Comparison of ENCODE assay signal across 12 cellular contexts in genomic region chrX:153651540-153652079, GRCh38. TPM values are rescaled to one million over a fixed set of nuclear protein-coding genes. Genes with fewer than 3 reads are reported as not detected.
A peak's percentile ranks its signal among the peaks of the same experiment; 100 is the strongest.
DNase-seq lines count a peak whose midpoint lies in the region; ATAC-seq, FAIRE-seq and TF ChIP-seq lines count a peak whose summit lies in the region.
"Had no signal": no experiment of that assay in that cellular context is flagged by ENCODE, and none has a peak within 500 bp of the region (broad histone marks: within the 10 kb centered on the region; RNA-seq: fewer than 3 reads in every experiment).

No MANE protein-coding gene starts in this region.

- no peak for DNase-seq in activated naive CD8-positive, alpha-beta T cell treated with anti-CD3 and anti-CD28 coated beads, Interleukin-2, amount 50 U/mL, for 24 hours
- DNase-seq in activated naive CD8-positive, alpha-beta T cell treated with anti-CD3 and anti-CD28 coated beads for 36 hours: no peak
- DNase-seq in M059J (ENCODE audit: low read depth) (peak; percentile 42), endothelial cell (ENCODE audit: low spot score) (no peak), small intestine (peak; percentile 8), prostate gland (ENCODE audit: low spot score) (no peak), ACHN (no peak), GM13976 (ENCODE audit: low spot score) (no peak)

- ATAC-seq in activated naive CD8-positive, alpha-beta T cell treated with anti-CD3 and anti-CD28 coated beads, Interleukin-2, amount 50 U/mL, for 24 hours: peak; percentile 33

- peaks cover 3 to 12% of the 10 kb centered on the region in 2 donors for H3K27me3 ChIP-seq in small intestine (ENCODE audit: control insufficient read depth in 2 of 2, insufficient read depth in 2 of 2, low read length in 2 of 2)
- H3K27me3 ChIP-seq in prostate gland (replicated peaks; ENCODE audit: insufficient read depth): no peaks in the 10 kb centered on the region
- H3K27me3 ChIP-seq: SJSA1 had no signal

- no peaks in the 10 kb centered on the region for H3K9me3 ChIP-seq in small intestine (ENCODE audit: control insufficient read depth, low read depth)
- no peaks in the 10 kb centered on the region for H3K9me3 ChIP-seq in prostate gland
- H3K9me3 ChIP-seq: HAP-1, SJSA1, uterus had no signal

- no peaks in the 10 kb centered on the region for H3K9me3 Mint-ChIP-seq in activated naive CD8-positive, alpha-beta T cell treated with anti-CD3 and anti-CD28 coated beads, Interleukin-2, amount 50 U/mL, for 24 hours
- H3K9me3 Mint-ChIP-seq in activated naive CD8-positive, alpha-beta T cell treated with anti-CD3 and anti-CD28 coated beads for 36 hours: peaks cover 2% of the 10 kb centered on the region
- no peaks in the 10 kb centered on the region for H3K9me3 Mint-ChIP-seq in endothelial cell (ENCODE audit: unreplicated experiment)

- no peaks in the 10 kb centered on the region for H3K4me1 ChIP-seq in small intestine (ENCODE audit: control insufficient read depth in 2 of 2, insufficient read depth in 1 of 2, low read depth in 1 of 2, low read length in 1 of 2)
- no peaks in the 10 kb centered on the region for H3K4me1 ChIP-seq in prostate gland (replicated peaks)
- H3K4me1 ChIP-seq: SJSA1 had no signal

- H3K27ac ChIP-seq in small intestine (ENCODE audit: low read depth in 1 of 2, low read length in 1 of 2) (no peak overlapping the region), prostate gland (no peak overlapping the region)
- H3K27ac ChIP-seq: SJSA1, uterus had no signal

- H3K4me3 ChIP-seq in small intestine (ENCODE audit: low read depth in 1 of 2, low read length in 2 of 2): no peak overlapping the region
- H3K4me3 ChIP-seq in prostate gland: no peak overlapping the region
- H3K4me3 ChIP-seq: HAP-1, SJSA1, uterus had no signal

- H3K36me3 ChIP-seq in small intestine (ENCODE audit: control insufficient read depth in 2 of 2, insufficient read depth in 2 of 2, low read length in 2 of 2) (no peaks in the 10 kb centered on the region), prostate gland (no peaks in the 10 kb centered on the region)
- H3K36me3 ChIP-seq: SJSA1, uterus had no signal

- in situ Hi-C loops in ACHN (cut with HindIII; ENCODE audit: low pct_ligation_motif_present, low pct_unique_long_range_greater_than_20kb, low sequenced_read_pairs): no loop called here
- in situ Hi-C loops in GM13976 (cut with MboI; ENCODE audit: low sequenced_read_pairs, unreplicated experiment): loop anchor here (25.0 kb wide), 1 partner anchor 689 kb away; no protein-coding TSS in a partner anchor

- no peaks in the 10 kb centered on the region for H3K36me3 Mint-ChIP-seq in activated naive CD8-positive, alpha-beta T cell treated with anti-CD3 and anti-CD28 coated beads, Interleukin-2, amount 50 U/mL, for 24 hours (ENCODE audit: low read depth)
- no peaks in the 10 kb centered on the region for H3K36me3 Mint-ChIP-seq in activated naive CD8-positive, alpha-beta T cell treated with anti-CD3 and anti-CD28 coated beads for 36 hours
- H3K36me3 Mint-ChIP-seq in endothelial cell (ENCODE audit: low read depth, unreplicated experiment): no peaks in the 10 kb centered on the region

- TF ChIP-seq CTCF in endothelial cell (IDR thresholded peaks at IDR 0.05; ENCODE audit: unreplicated experiment): peak; percentile 31
- TF ChIP-seq CTCF in prostate gland (IDR thresholded peaks at IDR 0.05): no peak
- TF ChIP-seq CTCF in GM13976 (IDR thresholded peaks at IDR 0.05; ENCODE audit: borderline replicate concordance, control extremely low read depth, extremely low read depth, insufficient read depth, missing control alignments): no peak

- intact Hi-C loops in prostate gland (cut with DNase I): no loop called here

- no peak for TF ChIP-seq POLR2A in prostate gland (IDR thresholded peaks at IDR 0.05)

- FAIRE-seq in small intestine (lab: Jason Lieb, UNC): no peak

- WGBS in small intestine, 3 donors: 72 to 77% (median 77%) methylated on average over 8 to 9 of the region's 9 CpGs
- WGBS in prostate gland: 78% methylated on average over 6 of the region's 9 CpGs

- H3K27me3 Mint-ChIP-seq in activated naive CD8-positive, alpha-beta T cell treated with anti-CD3 and anti-CD28 coated beads, Interleukin-2, amount 50 U/mL, for 24 hours: peaks cover 8% of the 10 kb centered on the region
- peaks cover 7% of the 10 kb centered on the region for H3K27me3 Mint-ChIP-seq in activated naive CD8-positive, alpha-beta T cell treated with anti-CD3 and anti-CD28 coated beads for 36 hours
- peaks cover 2% of the 10 kb centered on the region for H3K27me3 Mint-ChIP-seq in endothelial cell (ENCODE audit: unreplicated experiment)

- H3K4me1 Mint-ChIP-seq in activated naive CD8-positive, alpha-beta T cell treated with anti-CD3 and anti-CD28 coated beads, Interleukin-2, amount 50 U/mL, for 24 hours: no peaks in the 10 kb centered on the region
- no peaks in the 10 kb centered on the region for H3K4me1 Mint-ChIP-seq in activated naive CD8-positive, alpha-beta T cell treated with anti-CD3 and anti-CD28 coated beads for 36 hours
- H3K4me1 Mint-ChIP-seq in endothelial cell (ENCODE audit: unreplicated experiment): no peaks in the 10 kb centered on the region

- H3K4me3 Mint-ChIP-seq in activated naive CD8-positive, alpha-beta T cell treated with anti-CD3 and anti-CD28 coated beads, Interleukin-2, amount 50 U/mL, for 24 hours: no peak overlapping the region
- no peak overlapping the region for H3K4me3 Mint-ChIP-seq in activated naive CD8-positive, alpha-beta T cell treated with anti-CD3 and anti-CD28 coated beads for 36 hours
- H3K4me3 Mint-ChIP-seq in endothelial cell (ENCODE audit: unreplicated experiment): no peak overlapping the region

- H3K27ac Mint-ChIP-seq in activated naive CD8-positive, alpha-beta T cell treated with anti-CD3 and anti-CD28 coated beads, Interleukin-2, amount 50 U/mL, for 24 hours: no peak overlapping the region
- H3K27ac Mint-ChIP-seq in activated naive CD8-positive, alpha-beta T cell treated with anti-CD3 and anti-CD28 coated beads for 36 hours: no peak overlapping the region
- H3K27ac Mint-ChIP-seq in endothelial cell (ENCODE audit: unreplicated experiment): no peak overlapping the region

RNA-seq across cellular contexts. Expression of gene DUSP9, which starts 4.6 kb away (rescaled TPM):
- under 1 TPM; 0.08 to 0.23 TPM for total RNA-seq in activated naive CD8-positive, alpha-beta T cell treated with anti-CD3 and anti-CD28 coated beads for 36 hours
- total RNA-seq in M059J (2014; rRNA removed; shearing (Covaris generic)): 0.27 and 1.1 TPM in 2 replicates
- total RNA-seq in endothelial cell (ENCODE audit: unreplicated experiment) (not detected), prostate gland (1 to 10 TPM in 1 of 2 donors, not detected in 1; 3.5 TPM)
- under 1 TPM in 1 of 3 donors, not detected in 2; 0.06 TPM for polyA plus RNA-seq in small intestine

RNA-seq across cellular contexts. Expression of gene PNCK, which starts 22.0 kb away (rescaled TPM):
- total RNA-seq in activated naive CD8-positive, alpha-beta T cell treated with anti-CD3 and anti-CD28 coated beads for 36 hours: 1 to 10 TPM; 1.0 to 1.2 TPM
- not detected in 2 replicates for total RNA-seq in M059J (2014; rRNA removed; shearing (Covaris generic))
- 0.41 TPM for total RNA-seq in endothelial cell (ENCODE audit: unreplicated experiment)
- polyA plus RNA-seq in small intestine: 1 to 10 TPM in 2 of 3 donors, not detected in 1; 1.1 to 1.4 TPM
- 10 to 100 TPM in 1 of 2 donors, 1 to 10 TPM in 1; 8.5 to 50.6 TPM for total RNA-seq in prostate gland
- total RNA-seq: Daoy, SJSA1 had no signal

RNA-seq across cellular contexts. Expression of gene SLC6A8, which starts 36.1 kb away (rescaled TPM):
- total RNA-seq in activated naive CD8-positive, alpha-beta T cell treated with anti-CD3 and anti-CD28 coated beads for 36 hours: under 1 TPM; 0.68 to 0.70 TPM
- 13.6 and 24.5 TPM in 2 replicates for total RNA-seq in M059J (2014; rRNA removed; shearing (Covaris generic))
- 7.9 TPM for total RNA-seq in endothelial cell (ENCODE audit: unreplicated experiment)
- polyA plus RNA-seq in small intestine: 10 to 100 TPM; 34.0 to 74.9 (median 43.5) TPM
- total RNA-seq in prostate gland: 10 to 100 TPM; 25.4 to 95.4 TPM

RNA-seq across cellular contexts. Expression of gene CCNQ, which starts 52.7 kb away (rescaled TPM):
- 10 to 100 TPM; 24.8 to 25.5 TPM for total RNA-seq in activated naive CD8-positive, alpha-beta T cell treated with anti-CD3 and anti-CD28 coated beads for 36 hours
- 45.8 and 52.7 TPM in 2 replicates for total RNA-seq in M059J (2014; rRNA removed; shearing (Covaris generic))
- total RNA-seq in endothelial cell (ENCODE audit: unreplicated experiment) (15.3 TPM), prostate gland (10 to 100 TPM; 33.8 to 55.9 TPM)
- polyA plus RNA-seq in small intestine: 10 to 100 TPM; 30.7 to 41.9 (median 38.2) TPM

Comparison
In these comparisons a context has a peak if more than half of its experiments do, and no peak if none do; other contexts are left out.
1. DNase-seq: peak in M059J (single experiment) and small intestine (single experiment); none in activated naive CD8-positive, alpha-beta T cell treated with anti-CD3 and anti-CD28 coated beads, Interleukin-2, amount 50 U/mL, for 24 hours (single experiment), activated naive CD8-positive, alpha-beta T cell treated with anti-CD3 and anti-CD28 coated beads for 36 hours (single experiment), endothelial cell (single experiment), prostate gland (single experiment), ACHN (single experiment) and GM13976 (single experiment).